Comparison of ENCODE assay signal across 18 cellular contexts in genomic region chr19:1123885-1124677, GRCh38.
"Had no signal": no experiment of that assay in that cellular context is flagged by ENCODE, and none has a peak within 500 bp of the region (broad histone marks: within the 10 kb centered on the region; RNA-seq: fewer than 3 reads in every experiment).

No MANE protein-coding gene starts in this region.

- H3K4me3 ChIP-seq: dorsolateral prefrontal cortex, left lung, smooth muscle cell had no signal

- H3K9me3 Mint-ChIP-seq: activated B cell treated with CpG ODN at 0.5 μM for 24 hours; activated CD8-positive, alpha-beta T cell treated with anti-CD3 and anti-CD28 coated beads for 36 hours; activated T-cell treated with anti-CD3 and anti-CD28 coated beads, Interleukin-2, amount 50 U/mL, for 72 hours; endodermal cell; memory B cell; naive thymus-derived CD8-positive, alpha-beta T cell had no signal

- H3K4me3 Mint-ChIP-seq: activated B cell treated with CpG ODN at 0.5 μM for 24 hours; activated CD8-positive, alpha-beta T cell treated with anti-CD3 and anti-CD28 coated beads for 36 hours; activated naive CD8-positive, alpha-beta T cell; activated T-cell treated with anti-CD3 and anti-CD28 coated beads, Interleukin-2, amount 50 U/mL, for 72 hours; endodermal cell; memory B cell; naive thymus-derived CD8-positive, alpha-beta T cell had no signal

- H3K4me2 ChIP-seq: smooth muscle cell had no signal

- H3K27me3 Mint-ChIP-seq: activated B cell treated with CpG ODN at 0.5 μM for 24 hours; activated CD8-positive, alpha-beta T cell treated with anti-CD3 and anti-CD28 coated beads for 36 hours; activated naive CD8-positive, alpha-beta T cell; memory B cell; naive thymus-derived CD8-positive, alpha-beta T cell had no signal

- DNase-seq: activated B cell treated with CpG ODN at 0.5 μM for 24 hours; activated CD4-positive, alpha-beta T cell treated with anti-CD3 and anti-CD28 coated beads for 48 hours; activated CD8-positive, alpha-beta T cell treated with anti-CD3 and anti-CD28 coated beads for 36 hours; activated gamma-delta T cell; activated T-cell treated with anti-CD3 and anti-CD28 coated beads, Interleukin-2, amount 50 U/mL, for 72 hours; amniotic stem cell; brain microvascular endothelial cell; cerebellar nuclear complex; dorsolateral prefrontal cortex; endodermal cell; left lung; naive thymus-derived CD8-positive, alpha-beta T cell; stimulated activated naive CD8-positive, alpha-beta T cell treated with anti-CD3 and anti-CD28 coated beads, Interleukin-15, Interleukin-2, amounts not matched to agents 100 U/mL and 50 U/mL, for 24 hours; T-helper 2 cell; trophoblast cell had no signal

- H3K27ac ChIP-seq: brain microvascular endothelial cell, dorsolateral prefrontal cortex had no signal

- H3K4me1 Mint-ChIP-seq: endodermal cell had no signal

- H3K27me3 ChIP-seq: brain microvascular endothelial cell, dorsolateral prefrontal cortex, left lung had no signal

- H3K9me3 ChIP-seq: left lung had no signal

- H3K27ac Mint-ChIP-seq: activated B cell treated with CpG ODN at 0.5 μM for 24 hours; activated CD8-positive, alpha-beta T cell treated with anti-CD3 and anti-CD28 coated beads for 36 hours; activated naive CD8-positive, alpha-beta T cell; endodermal cell; memory B cell; naive thymus-derived CD8-positive, alpha-beta T cell had no signal

- ATAC-seq: naive thymus-derived CD8-positive, alpha-beta T cell; stimulated activated naive CD8-positive, alpha-beta T cell treated with anti-CD3 and anti-CD28 coated beads, Interleukin-15, Interleukin-2, amounts not matched to agents 100 U/mL and 50 U/mL, for 24 hours had no signal
